ENCODE assay signal across 8 cellular contexts in genomic region chr4:76197971-76198410, GRCh38.
DNase-seq lines count a peak whose midpoint lies in the region; ATAC-seq and TF ChIP-seq lines count a peak whose summit lies in the region.

No MANE protein-coding gene starts in this region.

- H3K9me3 Mint-ChIP-seq in memory B cell, result no peaks in the 10 kb centered on the region

- H3K4me3 Mint-ChIP-seq in memory B cell, result no peak overlapping the region

- H3K4me3 ChIP-seq in GM12865 (ENCODE audit: low read depth, low read length), result peak overlapping the region; percentile 20; the same call in 1 of the 2 replicates
- H3K4me3 ChIP-seq in tibial artery, result no peak overlapping the region

- H3K4me1 Mint-ChIP-seq in memory B cell, result peaks cover 31% of the 10 kb centered on the region

- peaks cover 2 to 21% (median 18%) of the 10 kb centered on the region in 3 donors for H3K36me3 ChIP-seq in tibial artery

- no peaks in the 10 kb centered on the region for H3K27me3 ChIP-seq in tibial artery

- intact Hi-C loops in tibial artery (cut with DNase I; ENCODE audit: low total_unique reads), result no loop called here

- peaks cover 0 to 79% (median 50%) of the 10 kb centered on the region in 4 donors for H3K4me1 ChIP-seq in tibial artery

- peak overlapping the region; percentile 43 to 57 for H3K27ac ChIP-seq in tibial artery

- H3K27ac Mint-ChIP-seq in memory B cell, result peak overlapping the region; percentile 66

- peaks cover 20% of the 10 kb centered on the region for H3K36me3 Mint-ChIP-seq in memory B cell

- no peaks in the 10 kb centered on the region for H3K9me3 ChIP-seq in tibial artery

- peak; percentile 0 for ATAC-seq in HG03196 (IDR thresholded peaks at IDR 0.05; ENCODE audit: unreplicated experiment)
- ATAC-seq in memory B cell (ENCODE audit: low read depth), result no peak
- no peak for ATAC-seq in activated CD4-positive, CD25-positive, alpha-beta regulatory T cell treated with anti-CD3 and anti-CD28 coated beads, Interleukin-2, amount 50 U/mL, for 24 hours
- ATAC-seq in HG03442 (IDR thresholded peaks at IDR 0.05; ENCODE audit: unreplicated experiment), result no peak

- DNase-seq in GM12865 (ENCODE audit: low read depth) (peak; percentile 57), NCI-H82 treated with DMSO at 0.1 percent for 48 hours (lab: John Stamatoyannopoulos, UW; ENCODE audit: unreplicated experiment) (peak; percentile 87), cerebellar cortex (ENCODE audit: low spot score) (peak; percentile 83), memory B cell (ENCODE audit: low spot score in 2 of 2) (no peak), tibial artery (peak in 1 of 2 donors; percentile 63)

- no peaks in the 10 kb centered on the region for H3K27me3 Mint-ChIP-seq in memory B cell

- no peak for TF ChIP-seq CTCF in GM12865 (IDR thresholded peaks at IDR 0.05; ENCODE audit: insufficient read depth, low read depth, low read length, missing control alignments)
- TF ChIP-seq CTCF in tibial artery (IDR thresholded peaks at IDR 0.05), result no peak

Comparison
In these comparisons a context has a peak if more than half of its experiments do, and no peak if none do; other contexts are left out.
1. DNase-seq: peak in GM12865 (single experiment), NCI-H82 treated with DMSO at 0.1 percent for 48 hours (single experiment) and cerebellar cortex (single experiment); none in memory B cell (0 of 2).